Comparison of ENCODE assay signal across 11 cellular contexts in the genomic region with DNA sequence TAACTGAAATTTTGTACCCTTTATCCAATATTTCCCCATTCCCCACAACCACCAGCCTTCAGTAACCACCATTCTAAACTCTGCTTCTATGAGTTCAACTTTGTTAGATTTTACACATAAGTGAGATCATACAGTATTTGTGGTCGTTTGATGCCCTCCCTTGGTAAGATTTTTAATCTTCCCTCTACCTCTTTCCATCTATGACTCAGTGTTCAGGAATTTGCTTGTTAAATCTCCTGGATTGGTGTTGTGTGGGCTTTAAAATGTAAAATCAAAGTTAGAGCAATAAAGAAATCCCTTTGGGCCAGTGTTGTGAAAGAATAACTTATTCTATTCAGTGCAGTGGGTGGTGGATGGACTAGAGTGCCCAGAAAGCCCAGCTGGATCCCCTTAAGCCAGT. TPM values are rescaled to one million over a fixed set of nuclear protein-coding genes. Genes with fewer than 3 reads are reported as not detected.
DNase-seq lines count a peak whose midpoint lies in the region; TF ChIP-seq lines count a peak whose summit lies in the region.
"Had no signal": no experiment of that assay in that cellular context is flagged by ENCODE, and none has a peak within 500 bp of the region (broad histone marks: within the 10 kb centered on the region; RNA-seq: fewer than 3 reads in every experiment).

No MANE protein-coding gene starts in this region.

- no peaks in the 10 kb centered on the region for H3K9me3 Mint-ChIP-seq in T-helper 2 cell treated with Interferon-gamma antibody and Interleukin-4, amounts not matched to agents 5 μg/mL and 100 μg/mL, for 36 hours
- H3K9me3 Mint-ChIP-seq: stimulated activated naive CD8-positive, alpha-beta T cell treated with anti-CD3 and anti-CD28 coated beads, Interleukin-15, Interleukin-2, amounts not matched to agents 100 ng/mL and 50 ng/mL, for 24 hours had no signal

- H3K4me1 Mint-ChIP-seq in T-helper 2 cell treated with Interferon-gamma antibody and Interleukin-4, amounts not matched to agents 5 μg/mL and 100 μg/mL, for 36 hours (ENCODE audit: low read depth): no peaks in the 10 kb centered on the region

- H3K4me2 ChIP-seq in SK-N-SH: no peak overlapping the region

- CTCF ChIA-PET in HEK293 (lab: Yijun Ruan, JAX): interaction anchor here (0.7 kb wide), 1 partner anchor 62 kb away, joined by 3 read pairs; no protein-coding TSS in a partner anchor
- CTCF ChIA-PET in SK-N-SH (lab: Yijun Ruan, JAX): no interaction called here

- DNase-seq in SK-N-SH (no peak), fibroblast of gingiva (ENCODE audit: low read depth) (peak; percentile 58), skeletal muscle cell (ENCODE audit: low read depth) (peak; percentile 43), D341Med (ENCODE audit: low spot score) (no peak), DMS153 (lab: John Stamatoyannopoulos, UW) (no peak)
- no peak for DNase-seq in T-helper 2 cell treated with Interferon-gamma antibody and Interleukin-4, amounts not matched to agents 5 μg/mL and 100 μg/mL, for 36 hours (ENCODE audit: low spot score)
- DNase-seq: activated effector memory CD4-positive, alpha-beta T cell treated with Interleukin-2 at 50 U/mL for 16 hours; NCI-H1417 treated with DMSO at 0.1 percent for 48 hours; stimulated activated CD4-positive, alpha-beta T cell treated with anti-CD3 and anti-CD28 coated beads, Interleukin-2, amount 100 ng/mL, for 24 hours had no signal

- TF ChIP-seq CTCF in HEK293 (tag by site-specific recombination; IDR thresholded peaks at IDR 0.05): 0 out of 2 replicates have a peak, but pooled peaks have one; percentile 29
- TF ChIP-seq CTCF in SK-N-SH (IDR thresholded peaks at IDR 0.05): peak; percentile 32; the same call in 1 of the 2 replicates

- H3K4me3 Mint-ChIP-seq in T-helper 2 cell treated with Interferon-gamma antibody and Interleukin-4, amounts not matched to agents 5 μg/mL and 100 μg/mL, for 36 hours: no peak overlapping the region
- H3K4me3 Mint-ChIP-seq: stimulated activated naive CD8-positive, alpha-beta T cell treated with anti-CD3 and anti-CD28 coated beads, Interleukin-15, Interleukin-2, amounts not matched to agents 100 ng/mL and 50 ng/mL, for 24 hours had no signal

- no peak for TF ChIP-seq EP300 in SK-N-SH (IDR thresholded peaks at IDR 0.05; ENCODE audit: borderline replicate concordance in 1 of 2, low read depth in 1 of 2, low read length in 1 of 2)

- no peaks in the 10 kb centered on the region for H3K79me2 ChIP-seq in SK-N-SH (ENCODE audit: insufficient read depth)

- WGBS in SK-N-SH (ENCODE audit: low lambda C conversion rate): 0% methylated on average over 1 of the region's 1 CpG

- H3K36me3 Mint-ChIP-seq in T-helper 2 cell treated with Interferon-gamma antibody and Interleukin-4, amounts not matched to agents 5 μg/mL and 100 μg/mL, for 36 hours (ENCODE audit: low read depth): no peaks in the 10 kb centered on the region

- H3K36me3 ChIP-seq in HEK293 (ENCODE audit: control insufficient read depth in 2 of 2, insufficient read depth in 1 of 2, low read length in 2 of 2): no peaks in the 10 kb centered on the region
- H3K36me3 ChIP-seq in SK-N-SH (replicated peaks in 1 of 2; ENCODE audit: control insufficient read depth in 1 of 2, insufficient read depth in 2 of 2, low read length in 1 of 2): no peaks in the 10 kb centered on the region

- H3K4me1 ChIP-seq in HEK293 (ENCODE audit: control insufficient read depth, insufficient read depth, low read length): peaks cover 2% of the 10 kb centered on the region; the same call in 1 of the 2 replicates
- H3K4me1 ChIP-seq in SK-N-SH (ENCODE audit: control insufficient read depth in 1 of 2, insufficient read depth in 2 of 2, low read depth in 1 of 2, low read length in 1 of 2): no peaks in the 10 kb centered on the region; a peak in 1 of 4 replicates

- H3K27ac Mint-ChIP-seq in T-helper 2 cell treated with Interferon-gamma antibody and Interleukin-4, amounts not matched to agents 5 μg/mL and 100 μg/mL, for 36 hours: no peak overlapping the region
- H3K27ac Mint-ChIP-seq: stimulated activated naive CD8-positive, alpha-beta T cell treated with anti-CD3 and anti-CD28 coated beads, Interleukin-15, Interleukin-2, amounts not matched to agents 100 ng/mL and 50 ng/mL, for 24 hours had no signal

- no peaks in the 10 kb centered on the region for H4K20me1 ChIP-seq in SK-N-SH (ENCODE audit: insufficient read depth)

- no peak overlapping the region for H3K9ac ChIP-seq in SK-N-SH

- no peaks in the 10 kb centered on the region for H3F3A ChIP-seq in SK-N-SH (replicated peaks; ENCODE audit: insufficient read depth)

- peak; percentile 32 for TF ChIP-seq RAD21 in SK-N-SH (IDR thresholded peaks at IDR 0.05; ENCODE audit: low read length)

- H3K27ac ChIP-seq in HEK293 (ENCODE audit: extremely low read depth, low read depth, low read length) (no peak overlapping the region), SK-N-SH (ENCODE audit: low read depth in 2 of 2, low read length in 1 of 2) (no peak overlapping the region)

- no peaks in the 10 kb centered on the region for H3K27me3 Mint-ChIP-seq in T-helper 2 cell treated with Interferon-gamma antibody and Interleukin-4, amounts not matched to agents 5 μg/mL and 100 μg/mL, for 36 hours (ENCODE audit: low read depth)
- H3K27me3 Mint-ChIP-seq: stimulated activated naive CD8-positive, alpha-beta T cell treated with anti-CD3 and anti-CD28 coated beads, Interleukin-15, Interleukin-2, amounts not matched to agents 100 ng/mL and 50 ng/mL, for 24 hours had no signal

- H2AFZ ChIP-seq in SK-N-SH (ENCODE audit: low read depth): no peak overlapping the region

- H3K27me3 ChIP-seq in SK-N-SH (ENCODE audit: insufficient read depth): no peaks in the 10 kb centered on the region

- H3K9me2 ChIP-seq in SK-N-SH: no peaks in the 10 kb centered on the region

- H3K9me3 ChIP-seq in HEK293 (ENCODE audit: control insufficient read depth, insufficient read depth, low read depth, low read length) (no peaks in the 10 kb centered on the region), SK-N-SH (no peaks in the 10 kb centered on the region)

- POLR2A ChIA-PET in HEK293 (lab: Yijun Ruan, JAX): no interaction called here
- POLR2A ChIA-PET in SK-N-SH (lab: Yijun Ruan, JAX): no interaction called here

- H3K4me3 ChIP-seq in HEK293 (ENCODE audit: low read depth, low read length) (no peak overlapping the region), SK-N-SH (ENCODE audit: low read depth in 2 of 2, low read length in 1 of 2) (no peak overlapping the region), skeletal muscle cell (ENCODE audit: low read depth, low read length) (no peak overlapping the region)

TF ChIP-seq in HEK293, 187 proteins besides CTCF, POLR2A, EP300 and RAD21 (continues in another document):
- TF ChIP-seq, protein P1, sequence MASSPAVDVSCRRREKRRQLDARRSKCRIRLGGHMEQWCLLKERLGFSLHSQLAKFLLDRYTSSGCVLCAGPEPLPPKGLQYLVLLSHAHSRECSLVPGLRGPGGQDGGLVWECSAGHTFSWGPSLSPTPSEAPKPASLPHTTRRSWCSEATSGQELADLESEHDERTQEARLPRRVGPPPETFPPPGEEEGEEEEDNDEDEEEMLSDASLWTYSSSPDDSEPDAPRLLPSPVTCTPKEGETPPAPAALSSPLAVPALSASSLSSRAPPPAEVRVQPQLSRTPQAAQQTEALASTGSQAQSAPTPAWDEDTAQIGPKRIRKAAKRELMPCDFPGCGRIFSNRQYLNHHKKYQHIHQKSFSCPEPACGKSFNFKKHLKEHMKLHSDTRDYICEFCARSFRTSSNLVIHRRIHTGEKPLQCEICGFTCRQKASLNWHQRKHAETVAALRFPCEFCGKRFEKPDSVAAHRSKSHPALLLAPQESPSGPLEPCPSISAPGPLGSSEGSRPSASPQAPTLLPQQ (tag by site-specific recombination; IDR thresholded peaks at IDR 0.05): no peak
- TF ChIP-seq ZBTB1 (tag by site-specific recombination; IDR thresholded peaks at IDR 0.05) (no peak), ZNF623 (tag by site-specific recombination; IDR thresholded peaks at IDR 0.05) (no peak), ZNF621 (tag by site-specific recombination; IDR thresholded peaks at IDR 0.05) (no peak), ZNF324 (tag by site-specific recombination; IDR thresholded peaks at IDR 0.05) (0 out of 2 replicates have a peak, but pooled peaks have one; percentile 33), ZNF335 (tag by site-specific recombination; conservative IDR thresholded peaks at IDR 0.05) (no peak), SCRT2 (tag by site-specific recombination; IDR thresholded peaks at IDR 0.05) (no peak)

TF ChIP-seq in SK-N-SH, 30 proteins besides CTCF, POLR2A, EP300 and RAD21:
- TF ChIP-seq FOXM1 (IDR thresholded peaks at IDR 0.05; ENCODE audit: low read depth) (no peak), SMC3 (IDR thresholded peaks at IDR 0.05; ENCODE audit: low read depth, low read length) (0 out of 2 replicates have a peak, but pooled peaks have one; percentile 14), JUND (IDR thresholded peaks at IDR 0.05) (peak; percentile 32; the same call in 1 of the 2 replicates), FOSL2 (IDR thresholded peaks at IDR 0.05; ENCODE audit: borderline replicate concordance, low read depth) (peak; percentile 33; the same call in 1 of the 2 replicates)
- TF ChIP-seq, protein P2, sequence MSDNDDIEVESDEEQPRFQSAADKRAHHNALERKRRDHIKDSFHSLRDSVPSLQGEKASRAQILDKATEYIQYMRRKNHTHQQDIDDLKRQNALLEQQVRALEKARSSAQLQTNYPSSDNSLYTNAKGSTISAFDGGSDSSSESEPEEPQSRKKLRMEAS (IDR thresholded peaks at IDR 0.05; ENCODE audit: low read depth): no peak
- TF ChIP-seq, protein P3, sequence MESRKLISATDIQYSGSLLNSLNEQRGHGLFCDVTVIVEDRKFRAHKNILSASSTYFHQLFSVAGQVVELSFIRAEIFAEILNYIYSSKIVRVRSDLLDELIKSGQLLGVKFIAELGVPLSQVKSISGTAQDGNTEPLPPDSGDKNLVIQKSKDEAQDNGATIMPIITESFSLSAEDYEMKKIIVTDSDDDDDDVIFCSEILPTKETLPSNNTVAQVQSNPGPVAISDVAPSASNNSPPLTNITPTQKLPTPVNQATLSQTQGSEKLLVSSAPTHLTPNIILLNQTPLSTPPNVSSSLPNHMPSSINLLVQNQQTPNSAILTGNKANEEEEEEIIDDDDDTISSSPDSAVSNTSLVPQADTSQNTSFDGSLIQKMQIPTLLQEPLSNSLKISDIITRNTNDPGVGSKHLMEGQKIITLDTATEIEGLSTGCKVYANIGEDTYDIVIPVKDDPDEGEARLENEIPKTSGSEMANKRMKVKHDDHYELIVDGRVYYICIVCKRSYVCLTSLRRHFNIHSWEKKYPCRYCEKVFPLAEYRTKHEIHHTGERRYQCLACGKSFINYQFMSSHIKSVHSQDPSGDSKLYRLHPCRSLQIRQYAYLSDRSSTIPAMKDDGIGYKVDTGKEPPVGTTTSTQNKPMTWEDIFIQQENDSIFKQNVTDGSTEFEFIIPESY (IDR thresholded peaks at IDR 0.05; ENCODE audit: borderline replicate concordance, low read depth): no peak

RNA-seq across cellular contexts. Expression of a gene that starts 37.4 kb away (rescaled TPM):
- polyA plus RNA-seq in SK-N-SH (2012; rRNA removed): 10.9 and 13.1 TPM in 2 replicates
- polyA plus RNA-seq in SK-N-SH (2012; cell fraction: cytosol; rRNA removed): 6.5 and 8.8 TPM in 2 replicates
- 14.6 and 24.4 TPM in 2 replicates for polyA plus RNA-seq in SK-N-SH (2012; cell fraction: nucleus; rRNA removed)

Comparison
In these comparisons a context has a peak if more than half of its experiments do, and no peak if none do; other contexts are left out.
1. DNase-seq: peak in fibroblast of gingiva (single experiment) and skeletal muscle cell (single experiment); none in SK-N-SH (single experiment), D341Med (single experiment), T-helper 2 cell treated with Interferon-gamma antibody and Interleukin-4, amounts not matched to agents 5 μg/mL and 100 μg/mL, for 36 hours (single experiment) and DMS153 (single experiment).